In the genomic region with DNA sequence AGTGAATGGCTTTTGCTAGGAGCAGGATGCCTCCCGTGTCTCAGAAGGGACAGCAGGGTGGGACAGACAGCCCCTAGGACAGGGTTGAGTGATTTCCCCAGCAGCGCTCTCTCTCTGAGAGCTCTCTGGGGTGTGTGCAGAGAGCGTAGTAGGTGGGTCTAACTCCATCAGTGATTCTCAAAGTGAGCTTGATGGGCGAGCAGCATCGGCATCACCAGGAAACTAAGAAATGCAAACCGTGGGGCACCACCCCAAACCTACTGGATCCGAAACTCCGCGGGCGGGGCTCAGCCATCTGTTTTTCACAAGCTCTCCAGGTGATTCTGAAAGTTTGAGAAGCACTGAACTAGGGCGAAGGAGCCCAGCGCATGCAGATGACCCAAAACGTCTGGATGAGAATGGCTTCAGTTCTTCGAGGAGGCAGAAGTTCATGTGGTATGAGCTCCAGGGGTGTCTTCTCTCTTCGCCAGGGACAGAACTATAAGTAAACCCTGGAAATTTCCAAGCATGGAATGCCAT, we compare ENCODE assay signal across 14 cellular contexts. TPM values are rescaled to one million over a fixed set of nuclear protein-coding genes. Genes with fewer than 3 reads are reported as not detected.
DNase-seq lines count a peak whose midpoint lies in the region; ATAC-seq and TF ChIP-seq lines count a peak whose summit lies in the region.
"Had no signal": no experiment of that assay in that cellular context is flagged by ENCODE, and none has a peak within 500 bp of the region (broad histone marks: within the 10 kb centered on the region; RNA-seq: fewer than 3 reads in every experiment).

No MANE protein-coding gene starts in this region.

- H3K27me3 Mint-ChIP-seq in activated CD4-positive, alpha-beta memory T cell treated with anti-CD3 and anti-CD28 coated beads for 36 hours = peaks cover 13% of the 10 kb centered on the region

- ATAC-seq in mucosa of descending colon (peak; percentile 42), GM21367 (IDR thresholded peaks at IDR 0.05; ENCODE audit: unreplicated experiment) (no peak)

- peak overlapping the region in 5 of 11 experiments; percentile 13 to 64 (median 49); a peak in 7 of 22 replicates for H3K27ac ChIP-seq in BLaER1 treated with 17β-estradiol and CSF1 and Interleukin-3, amounts not matched to agents 10 nM and 100 nM
- H3K27ac ChIP-seq in HEK293 (ENCODE audit: extremely low read depth, low read depth, low read length) = no peak overlapping the region
- H3K27ac ChIP-seq: heart left ventricle, left ventricle myocardium inferior had no signal

- POLR2A ChIA-PET in HEK293 (lab: Yijun Ruan, JAX) = interaction anchor here (1.4 kb wide), 1 partner anchor 10 kb away, joined by 3 read pairs; no protein-coding TSS in a partner anchor
- POLR2A ChIA-PET in activated CD4-positive, alpha-beta memory T cell treated with anti-CD3 and anti-CD28 coated beads for 36 hours (lab: Charles Lee) = no interaction called here

- H3K4me3 Mint-ChIP-seq in activated CD4-positive, alpha-beta memory T cell treated with anti-CD3 and anti-CD28 coated beads for 36 hours = no peak overlapping the region
- H3K4me3 Mint-ChIP-seq: CD4-positive, alpha-beta memory T cell had no signal

- H3K9ac ChIP-seq in BLaER1 treated with 17β-estradiol and CSF1 and Interleukin-3, amounts not matched to agents 10 nM and 100 nM = no peak overlapping the region; a peak in 1 of 22 replicates

- no peaks in the 10 kb centered on the region for H4K20me1 ChIP-seq in BLaER1 treated with 17β-estradiol and CSF1 and Interleukin-3, amounts not matched to agents 10 nM and 100 nM

- peak overlapping the region in 6 of 11 experiments; percentile 76 to 91 (median 82); a peak in 12 of 22 replicates for H3K4me2 ChIP-seq in BLaER1 treated with 17β-estradiol and CSF1 and Interleukin-3, amounts not matched to agents 10 nM and 100 nM

- in situ Hi-C loops in GM13976 (cut with MboI; ENCODE audit: low sequenced_read_pairs, unreplicated experiment) = no loop called here

- peak; percentile 54 for DNase-seq in activated CD4-positive, alpha-beta memory T cell treated with anti-CD3 and anti-CD28 coated beads for 36 hours
- no peak for DNase-seq in mucosa of descending colon
- DNase-seq in GM10266 (ENCODE audit: extremely low spot score) = no peak
- DNase-seq in SHP77 treated with DMSO at 0.1 percent for 48 hours (lab: John Stamatoyannopoulos, UW) = no peak
- no peak for DNase-seq in GM13976 (ENCODE audit: low spot score)
- DNase-seq: activated CD8-positive, alpha-beta memory T cell treated with anti-CD3 and anti-CD28 coated beads, Interleukin-2, amount 50 U/mL, for 4 hours; CD4-positive, alpha-beta memory T cell; left ventricle myocardium inferior; NCI-H1930; T-helper 9 cell had no signal

- peaks cover 32% of the 10 kb centered on the region for H3K4me1 Mint-ChIP-seq in activated CD4-positive, alpha-beta memory T cell treated with anti-CD3 and anti-CD28 coated beads for 36 hours (ENCODE audit: low read depth)

- no peaks in the 10 kb centered on the region for H3K9me3 ChIP-seq in BLaER1 treated with 17β-estradiol and CSF1 and Interleukin-3, amounts not matched to agents 10 nM and 100 nM (replicated peaks in 1 of 11)
- no peaks in the 10 kb centered on the region for H3K9me3 ChIP-seq in HEK293 (ENCODE audit: control insufficient read depth, insufficient read depth, low read depth, low read length)
- no peaks in the 10 kb centered on the region for H3K9me3 ChIP-seq in mucosa of descending colon
- H3K9me3 ChIP-seq: heart left ventricle, left ventricle myocardium inferior had no signal

- no peak for TF ChIP-seq CTCF in HEK293 (tag by site-specific recombination; IDR thresholded peaks at IDR 0.05)
- TF ChIP-seq CTCF in mucosa of descending colon (IDR thresholded peaks at IDR 0.05) = no peak
- no peak for TF ChIP-seq CTCF in GM10266 (IDR thresholded peaks at IDR 0.05; ENCODE audit: control insufficient read depth, insufficient read depth, low read depth, missing control alignments)
- no peak for TF ChIP-seq CTCF in GM13976 (IDR thresholded peaks at IDR 0.05; ENCODE audit: borderline replicate concordance, control extremely low read depth, extremely low read depth, insufficient read depth, missing control alignments)

- peaks cover 11 to 66% (median 47%) of the 10 kb centered on the region in 10 experiments; a peak in 19 of 20 replicates for H3K4me1 ChIP-seq in BLaER1 treated with 17β-estradiol and CSF1 and Interleukin-3, amounts not matched to agents 10 nM and 100 nM
- H3K4me1 ChIP-seq in HEK293 (ENCODE audit: control insufficient read depth, insufficient read depth, low read length) (peaks cover 22% of the 10 kb centered on the region), mucosa of descending colon (ENCODE audit: low read depth) (peaks cover 2% of the 10 kb centered on the region)
- H3K4me1 ChIP-seq: left ventricle myocardium inferior had no signal

- no peaks in the 10 kb centered on the region for H3K36me3 ChIP-seq in BLaER1 treated with 17β-estradiol and CSF1 and Interleukin-3, amounts not matched to agents 10 nM and 100 nM
- H3K36me3 ChIP-seq in HEK293 (ENCODE audit: control insufficient read depth in 2 of 2, insufficient read depth in 1 of 2, low read length in 2 of 2) (no peaks in the 10 kb centered on the region), mucosa of descending colon (ENCODE audit: low read depth) (no peaks in the 10 kb centered on the region)
- H3K36me3 ChIP-seq: heart left ventricle, left ventricle myocardium inferior had no signal

- CTCF ChIA-PET in HEK293 (lab: Yijun Ruan, JAX) = no interaction called here
- CTCF ChIA-PET in activated CD4-positive, alpha-beta memory T cell treated with anti-CD3 and anti-CD28 coated beads for 36 hours (lab: Charles Lee) = no interaction called here

- intact Hi-C loops in activated CD4-positive, alpha-beta memory T cell treated with anti-CD3 and anti-CD28 coated beads for 36 hours (cut with micrococcal nuclease) = no loop called here
- intact Hi-C loops in mucosa of descending colon (cut with DNase I, micrococcal nuclease) = no loop called here

- 0 out of 20 replicates have a peak overlapping the region, but pooled peaks of 1 of the 10 experiments have one; percentile 7 for H3K4me3 ChIP-seq in BLaER1 treated with 17β-estradiol and CSF1 and Interleukin-3, amounts not matched to agents 10 nM and 100 nM
- H3K4me3 ChIP-seq in HEK293 (ENCODE audit: low read depth, low read length) (no peak overlapping the region), mucosa of descending colon (no peak overlapping the region)
- H3K4me3 ChIP-seq: heart left ventricle, left ventricle myocardium inferior had no signal

- H3K9me3 Mint-ChIP-seq in activated CD4-positive, alpha-beta memory T cell treated with anti-CD3 and anti-CD28 coated beads for 36 hours = no peaks in the 10 kb centered on the region
- H3K9me3 Mint-ChIP-seq: CD4-positive, alpha-beta memory T cell had no signal

- no peak overlapping the region for H3K27ac Mint-ChIP-seq in activated CD4-positive, alpha-beta memory T cell treated with anti-CD3 and anti-CD28 coated beads for 36 hours
- H3K27ac Mint-ChIP-seq: CD4-positive, alpha-beta memory T cell had no signal

- no peaks in the 10 kb centered on the region for H3K36me3 Mint-ChIP-seq in activated CD4-positive, alpha-beta memory T cell treated with anti-CD3 and anti-CD28 coated beads for 36 hours
- H3K36me3 Mint-ChIP-seq: CD4-positive, alpha-beta memory T cell had no signal

- no peaks in the 10 kb centered on the region for H3K27me3 ChIP-seq in BLaER1 treated with 17β-estradiol and CSF1 and Interleukin-3, amounts not matched to agents 10 nM and 100 nM

TF ChIP-seq in HEK293, 187 proteins besides CTCF, POLR2A, EP300 and RAD21:
- peak; percentile 29 for TF ChIP-seq ZNF341 (tag by site-specific recombination; IDR thresholded peaks at IDR 0.05; ENCODE audit: low read depth)
- no peak for TF ChIP-seq ZNF747 (tag by site-specific recombination; IDR thresholded peaks at IDR 0.05)

RNA-seq across cellular contexts. Expression of a gene that starts 13.7 kb away (rescaled TPM):
- total RNA-seq in activated CD4-positive, alpha-beta memory T cell treated with anti-CD3 and anti-CD28 coated beads for 36 hours = 10 to 100 TPM in 1 of 2 experiments, 1 to 10 TPM in 1; 7.9 to 11.6 TPM
- 10 to 100 TPM in 1 of 3 donors, 1 to 10 TPM in 2; 2.0 to 10.8 (median 4.5) TPM for total RNA-seq in mucosa of descending colon
